In the genomic region with DNA sequence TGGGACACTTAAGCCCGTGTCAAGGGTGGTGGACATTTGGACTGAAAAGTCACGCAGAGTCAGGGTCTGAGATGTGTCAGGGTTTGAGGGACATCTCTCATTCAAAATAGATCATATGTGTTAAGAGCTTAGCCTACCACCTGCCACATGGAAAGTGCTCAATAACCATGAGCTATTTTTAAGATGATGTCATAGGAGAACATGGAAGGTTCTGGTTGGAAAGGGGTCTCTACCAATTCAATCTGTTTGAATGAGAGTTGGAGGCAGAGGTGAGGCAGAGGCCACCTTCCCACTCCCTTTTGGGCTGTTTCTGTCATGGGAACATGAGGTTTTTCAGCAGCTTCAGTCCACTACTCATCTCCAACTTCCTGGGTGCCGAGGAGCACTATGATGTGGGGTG, we compare ENCODE assay signal across 28 cellular contexts.
"Had no signal": no experiment of that assay in that cellular context is flagged by ENCODE, and none has a peak within 500 bp of the region (broad histone marks: within the 10 kb centered on the region; RNA-seq: fewer than 3 reads in every experiment).

No MANE protein-coding gene starts in this region.

- H3K27ac ChIP-seq: colonic mucosa, coronary artery, dorsolateral prefrontal cortex, epithelial cell of prostate, esophagus muscularis mucosa, esophagus squamous epithelium, foreskin keratinocyte, gastrocnemius medialis, gastroesophageal sphincter, heart left ventricle, heart right ventricle had no signal

- H3K4me3 ChIP-seq: colonic mucosa, coronary artery, dorsolateral prefrontal cortex, esophagus muscularis mucosa, esophagus squamous epithelium, gastrocnemius medialis, gastroesophageal sphincter, heart left ventricle, heart right ventricle had no signal

- H3K36me3 ChIP-seq: colonic mucosa, esophagus muscularis mucosa, esophagus squamous epithelium, gastrocnemius medialis, gastroesophageal sphincter, heart left ventricle, heart right ventricle had no signal

- ATAC-seq: effector memory CD8-positive, alpha-beta T cell; esophagus mucosa; foreskin keratinocyte; gastrocnemius medialis; gastroesophageal sphincter; heart left ventricle; heart right ventricle had no signal

- DNase-seq: colonic mucosa; cortex of kidney; dermis blood vessel endothelial cell; dorsolateral prefrontal cortex; effector CD4-positive, alpha-beta T cell; effector CD8-positive, alpha-beta T cell; effector memory CD4-positive, alpha-beta T cell; effector memory CD8-positive, alpha-beta T cell; endodermal cell; erythroblast; esophagus squamous epithelium; foreskin fibroblast; foreskin keratinocyte; foreskin melanocyte; gastrocnemius medialis; glutamatergic neuron; head of caudate nucleus; heart left ventricle; heart right ventricle had no signal

- H3K9me3 ChIP-seq: colonic mucosa, esophagus muscularis mucosa, esophagus squamous epithelium, gastrocnemius medialis, gastroesophageal sphincter, heart left ventricle, heart right ventricle had no signal

- H3K4me1 ChIP-seq: colonic mucosa, esophagus muscularis mucosa, esophagus squamous epithelium, foreskin keratinocyte, gastrocnemius medialis, gastroesophageal sphincter, heart left ventricle, heart right ventricle had no signal

- FAIRE-seq: colon, endometrium, endothelial cell of umbilical vein, frontal cortex had no signal

- H3K27me3 ChIP-seq: colonic mucosa, foreskin keratinocyte had no signal
